22 cellular contexts compared by ENCODE assay signal in the genomic region with DNA sequence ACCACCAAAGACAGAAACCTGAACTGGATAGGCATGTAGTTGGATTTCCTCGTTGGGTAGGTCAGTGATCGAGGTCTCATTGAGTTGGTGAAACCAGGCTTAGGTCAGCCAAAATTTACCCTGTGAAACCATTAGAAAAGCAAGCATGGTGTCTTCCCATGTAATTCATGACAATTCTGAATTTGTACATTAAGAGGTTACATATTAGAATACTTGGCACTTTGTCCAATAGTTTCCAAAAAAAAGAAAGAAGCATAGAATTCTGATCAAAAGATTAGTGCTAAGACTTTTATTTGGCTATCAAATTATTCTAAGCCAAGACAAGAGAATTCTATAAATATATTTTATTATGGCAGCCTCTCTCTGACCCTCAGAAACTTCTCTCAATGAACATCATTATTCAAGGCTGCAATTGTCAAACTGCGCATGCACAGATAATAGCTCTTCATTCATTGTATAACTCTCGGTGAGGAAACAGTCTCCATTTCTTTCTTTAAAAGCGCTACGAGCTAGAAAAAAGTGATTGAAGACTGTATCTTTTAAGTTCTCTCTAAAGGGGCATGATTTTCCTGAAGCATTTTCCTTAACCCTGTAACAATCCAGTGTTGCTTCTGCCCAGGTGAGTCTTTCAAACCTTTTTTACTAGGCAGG.
DNase-seq lines count a peak whose midpoint lies in the region; ATAC-seq, FAIRE-seq and TF ChIP-seq lines count a peak whose summit lies in the region.
"Had no signal": no experiment of that assay in that cellular context is flagged by ENCODE, and none has a peak within 500 bp of the region (broad histone marks: within the 10 kb centered on the region; RNA-seq: fewer than 3 reads in every experiment).

No MANE protein-coding gene starts in this region.

- intact Hi-C loops in HepG2 (cut with micrococcal nuclease; ENCODE audit: unreplicated experiment), result no loop called here

- no peak for TF ChIP-seq POLR2A in HepG2 (IDR thresholded peaks at IDR 0.05; ENCODE audit: insufficient read depth in 1 of 2, low read depth in 2 of 2, low read length in 2 of 2)

- TF ChIP-seq CTCF in liver (IDR thresholded peaks at IDR 0.05; ENCODE audit: low read depth, low read length, missing input control) (no peak), HepG2 (CRISPR knock-in tag; IDR thresholded peaks at IDR 0.05) (no peak)

- H3K9ac ChIP-seq in liver (ENCODE audit: low read depth in 1 of 2, low read length in 2 of 2) (no peak overlapping the region), HepG2 (ENCODE audit: insufficient read depth, low read depth, low read length) (no peak overlapping the region)
- H3K9ac ChIP-seq: BLaER1 treated with 17β-estradiol and CSF1 and Interleukin-3, amounts not matched to agents 10 nM and 100 nM had no signal

- TF ChIP-seq RAD21 in liver (IDR thresholded peaks at IDR 0.05) (no peak), HepG2 (CRISPR knock-in tag; IDR thresholded peaks at IDR 0.05) (no peak)

- peaks cover 0 to 15% (median 11%) of the 10 kb centered on the region in 4 donors for H3K4me1 ChIP-seq in liver (ENCODE audit: control insufficient read depth in 4 of 4, insufficient read depth in 4 of 4, low read length in 3 of 4)
- H3K4me1 ChIP-seq in HepG2 (ENCODE audit: insufficient read depth, low read length), result no peaks in the 10 kb centered on the region
- H3K4me1 ChIP-seq: A549; BLaER1 treated with 17β-estradiol and CSF1 and Interleukin-3, amounts not matched to agents 10 nM and 100 nM; Caco-2 had no signal

- H3K27ac ChIP-seq in liver (ENCODE audit: low read depth in 1 of 2, low read length in 2 of 2) (no peak overlapping the region), HepG2 (ENCODE audit: extremely low read length, insufficient read depth, low read length) (no peak overlapping the region)
- H3K27ac ChIP-seq: 22Rv1; A549; BLaER1 treated with 17β-estradiol and CSF1 and Interleukin-3, amounts not matched to agents 10 nM and 100 nM; C4-2B had no signal

- POLR2A ChIA-PET in HepG2 (lab: Yijun Ruan, JAX), result no interaction called here

- in situ Hi-C loops in HepG2 (cut with HindIII; ENCODE audit: extremely low pct_ligation_motif_present, low pct_unique_long_range_greater_than_20kb), result no loop called here

- H4K20me1 ChIP-seq in HepG2 (ENCODE audit: insufficient read depth, low read length), result no peaks in the 10 kb centered on the region
- H4K20me1 ChIP-seq: BLaER1 treated with 17β-estradiol and CSF1 and Interleukin-3, amounts not matched to agents 10 nM and 100 nM had no signal

- DNase-seq in HepG2 (ENCODE audit: low spot score) (no peak), SK-N-DZ (ENCODE audit: low spot score) (peak; percentile 91), left lobe of liver (ENCODE audit: low spot score) (no peak), urothelium cell line (ENCODE audit: low spot score) (no peak), NCI-H774 (lab: John Stamatoyannopoulos, UW) (no peak)
- DNase-seq: AML-193; Caco-2; Calu3; CD4-positive, alpha-beta T cell; CD8-positive, alpha-beta T cell; DMS79 treated with DMSO at 0.1 percent for 48 hours; GF-D8 had no signal

- no peak for FAIRE-seq in HepG2 (lab: Jason Lieb, UNC)
- no peak for FAIRE-seq in urothelium cell line (lab: Jason Lieb, UNC)
- FAIRE-seq: A549, D721Med, G401.6, GM12891, GM19239 had no signal

- H3K4me2 ChIP-seq in HepG2 (ENCODE audit: low read depth, low read length), result no peak overlapping the region
- H3K4me2 ChIP-seq: A549; BLaER1 treated with 17β-estradiol and CSF1 and Interleukin-3, amounts not matched to agents 10 nM and 100 nM had no signal

- H3K4me3 ChIP-seq in liver (ENCODE audit: low read depth in 1 of 3, low read length in 3 of 3) (no peak overlapping the region), HepG2 (replicated peaks in 1 of 3; ENCODE audit: insufficient read depth in 1 of 3, low read depth in 2 of 3, low read length in 3 of 3) (no peak overlapping the region)
- H3K4me3 ChIP-seq: A549; BLaER1 treated with 17β-estradiol and CSF1 and Interleukin-3, amounts not matched to agents 10 nM and 100 nM had no signal

- CTCF ChIA-PET in HepG2 (lab: Yijun Ruan, JAX; ENCODE audit: low intra/inter-chr PET ratio, low total read pairs), result no interaction called here

- ATAC-seq in HepG2 (no peak), left lobe of liver (peak; percentile 61), GM19452 (IDR thresholded peaks at IDR 0.05; ENCODE audit: unreplicated experiment) (no peak)
- ATAC-seq: A549; CD8-positive, alpha-beta T cell had no signal

- BruUV-seq in HepG2 (replicated peaks; lab: Mats Ljungman, UMichigan), result no TSS peak

- WGBS in liver, result 79% methylated on average over 6 of the region's 6 CpGs
- WGBS in HepG2 (ENCODE audit: low lambda C conversion rate), result 68% methylated on average over 6 of the region's 6 CpGs

- H3K9me3 ChIP-seq in liver (ENCODE audit: control insufficient read depth in 4 of 4, low read length in 3 of 4), result no peaks in the 10 kb centered on the region
- no peaks in the 10 kb centered on the region for H3K9me3 ChIP-seq in HepG2 (ENCODE audit: low read length)
- H3K9me3 ChIP-seq: A549; BLaER1 treated with 17β-estradiol and CSF1 and Interleukin-3, amounts not matched to agents 10 nM and 100 nM; Caco-2 had no signal

- no peak for TF ChIP-seq EP300 in HepG2 (IDR thresholded peaks at IDR 0.05; ENCODE audit: low read depth in 2 of 2, low read length in 2 of 2)
- TF ChIP-seq EP300 in HepG2 (CRISPR knock-in tag; IDR thresholded peaks at IDR 0.05; ENCODE audit: borderline replicate concordance), result no peak

- H3K27me3 ChIP-seq in liver (ENCODE audit: control insufficient read depth in 4 of 4, insufficient read depth in 4 of 4, low read length in 3 of 4) (no peaks in the 10 kb centered on the region), HepG2 (ENCODE audit: control insufficient read depth in 1 of 2, insufficient read depth in 2 of 2, low read length in 2 of 2) (no peaks in the 10 kb centered on the region)
- H3K27me3 ChIP-seq: BLaER1 treated with 17β-estradiol and CSF1 and Interleukin-3, amounts not matched to agents 10 nM and 100 nM had no signal

- no peaks in the 10 kb centered on the region for H3K79me2 ChIP-seq in HepG2 (ENCODE audit: insufficient read depth, low read length)

- H3K36me3 ChIP-seq in liver (ENCODE audit: control insufficient read depth in 4 of 4, insufficient read depth in 3 of 4, low read depth in 1 of 4, low read length in 3 of 4) (no peaks in the 10 kb centered on the region), HepG2 (replicated peaks in 1 of 2; ENCODE audit: control insufficient read depth in 1 of 2, insufficient read depth in 2 of 2, low read length in 2 of 2) (no peaks in the 10 kb centered on the region)
- H3K36me3 ChIP-seq: BLaER1 treated with 17β-estradiol and CSF1 and Interleukin-3, amounts not matched to agents 10 nM and 100 nM had no signal

- H2AFZ ChIP-seq in HepG2 (ENCODE audit: low read length), result no peak overlapping the region

TF ChIP-seq in liver, 16 proteins besides CTCF, POLR2A, EP300 and RAD21:
- TF ChIP-seq, protein P1, sequence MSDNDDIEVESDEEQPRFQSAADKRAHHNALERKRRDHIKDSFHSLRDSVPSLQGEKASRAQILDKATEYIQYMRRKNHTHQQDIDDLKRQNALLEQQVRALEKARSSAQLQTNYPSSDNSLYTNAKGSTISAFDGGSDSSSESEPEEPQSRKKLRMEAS (IDR thresholded peaks at IDR 0.05), result no peak
- TF ChIP-seq FOXA2 (IDR thresholded peaks at IDR 0.05) (no peak), YY1 (IDR thresholded peaks at IDR 0.05) (peak; percentile 16), GABPA (IDR thresholded peaks at IDR 0.05 in 1 of 2, conservative IDR thresholded peaks at IDR 0.05 in 1 of 2) (no peak)

TF ChIP-seq in HepG2, 621 proteins besides CTCF, POLR2A, EP300 and RAD21:
- no peak for TF ChIP-seq ZNF598 (CRISPR knock-in tag; IDR thresholded peaks at IDR 0.05; ENCODE audit: borderline replicate concordance)
